In the genomic region with DNA sequence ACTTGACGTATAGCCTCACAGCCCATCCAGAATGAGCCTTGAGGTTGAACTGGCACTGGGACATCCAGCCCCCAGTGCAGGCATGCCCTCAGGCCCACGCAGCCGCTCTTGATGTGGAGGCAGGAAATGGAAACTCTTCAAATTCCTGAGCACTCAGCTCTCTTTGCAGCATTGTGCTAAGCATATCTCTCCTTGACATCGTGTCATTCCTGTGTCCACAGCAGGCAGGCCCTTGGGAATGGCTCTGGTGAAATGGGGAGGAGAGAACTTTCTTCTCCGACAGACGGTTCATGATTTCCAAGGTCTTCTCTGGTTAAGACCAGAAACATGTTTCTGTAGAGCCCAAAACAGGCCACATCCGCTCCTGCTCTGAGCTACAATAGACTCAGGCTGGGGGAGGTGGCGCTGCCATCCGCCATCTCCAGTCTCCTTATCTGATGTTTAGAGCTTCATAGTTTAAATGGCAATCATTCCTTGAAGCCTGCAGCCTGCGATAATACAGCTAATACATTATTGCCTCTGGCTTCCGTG, we compare ENCODE assay signal across 12 cellular contexts.
DNase-seq lines count a peak whose midpoint lies in the region; ATAC-seq and TF ChIP-seq lines count a peak whose summit lies in the region.
"Had no signal": no experiment of that assay in that cellular context is flagged by ENCODE, and none has a peak within 500 bp of the region (broad histone marks: within the 10 kb centered on the region; RNA-seq: fewer than 3 reads in every experiment).

No MANE protein-coding gene starts in this region.

- POLR2A ChIA-PET in activated CD4-positive, alpha-beta T cell treated with anti-CD3 and anti-CD28 coated beads, Interleukin-2, amount 10 ng/mL, durations not matched to agents 7 days and 5 days (lab: Charles Lee), result no interaction called here

- H3K9me2 ChIP-seq in neural cell (ENCODE audit: insufficient read depth, low read length), result no peaks in the 10 kb centered on the region

- H3K9me3 Mint-ChIP-seq in activated CD4-positive, alpha-beta T cell treated with anti-CD3 and anti-CD28 coated beads, Interleukin-2, amount 10 ng/mL, durations not matched to agents 7 days and 5 days, result peaks cover 5% of the 10 kb centered on the region
- H3K9me3 Mint-ChIP-seq: activated T-cell treated with anti-CD3 and anti-CD28 coated beads, Interleukin-2, amount 50 U/mL, for 24 hours; natural killer cell treated with Interleukin-12 subunit alpha and Interleukin-12 subunit beta and Interleukin-15 and Interleukin-18, amount 100 ng/mL, for 72 hours had no signal

- no peak overlapping the region for H3K4me2 ChIP-seq in neural cell (ENCODE audit: low read length)

- H2AFZ ChIP-seq in neural cell (ENCODE audit: low read depth, low read length), result no peak overlapping the region

- peak; percentile 53 for TF ChIP-seq RAD21 in neural cell (conservative IDR thresholded peaks at IDR 0.05)

- H3K27me3 ChIP-seq in neural cell (ENCODE audit: insufficient read depth, low read depth, low read length), result no peaks in the 10 kb centered on the region

- peaks cover 6% of the 10 kb centered on the region for H3K36me3 ChIP-seq in neural cell (ENCODE audit: insufficient read depth, low read length)

- no peaks in the 10 kb centered on the region for H3K79me2 ChIP-seq in neural cell (replicated peaks; ENCODE audit: insufficient read depth, low read length)

- no peaks in the 10 kb centered on the region for H3K36me3 Mint-ChIP-seq in activated CD4-positive, alpha-beta T cell treated with anti-CD3 and anti-CD28 coated beads, Interleukin-2, amount 10 ng/mL, durations not matched to agents 7 days and 5 days (ENCODE audit: low read depth)
- H3K36me3 Mint-ChIP-seq: natural killer cell treated with Interleukin-12 subunit alpha and Interleukin-12 subunit beta and Interleukin-15 and Interleukin-18, amount 100 ng/mL, for 72 hours had no signal

- H3K27me3 Mint-ChIP-seq in activated CD4-positive, alpha-beta T cell treated with anti-CD3 and anti-CD28 coated beads, Interleukin-2, amount 10 ng/mL, durations not matched to agents 7 days and 5 days, result no peaks in the 10 kb centered on the region
- H3K27me3 Mint-ChIP-seq: activated T-cell treated with anti-CD3 and anti-CD28 coated beads, Interleukin-2, amount 50 U/mL, for 24 hours had no signal

- peak overlapping the region; percentile 79 for H3K27ac ChIP-seq in neural cell (ENCODE audit: low read length)
- H3K27ac ChIP-seq: skin epidermis had no signal

- no peaks in the 10 kb centered on the region for H3F3A ChIP-seq in neural cell (ENCODE audit: insufficient read depth, low read length, poor library complexity, severe bottlenecking)

- no peaks in the 10 kb centered on the region for H3K4me1 Mint-ChIP-seq in activated CD4-positive, alpha-beta T cell treated with anti-CD3 and anti-CD28 coated beads, Interleukin-2, amount 10 ng/mL, durations not matched to agents 7 days and 5 days

- no peaks in the 10 kb centered on the region for H4K20me1 ChIP-seq in neural cell (ENCODE audit: insufficient read depth)

- no peak overlapping the region for H3K4me3 Mint-ChIP-seq in activated CD4-positive, alpha-beta T cell treated with anti-CD3 and anti-CD28 coated beads, Interleukin-2, amount 10 ng/mL, durations not matched to agents 7 days and 5 days
- H3K4me3 Mint-ChIP-seq: activated T-cell treated with anti-CD3 and anti-CD28 coated beads, Interleukin-2, amount 50 U/mL, for 24 hours; natural killer cell treated with Interleukin-12 subunit alpha and Interleukin-12 subunit beta and Interleukin-15 and Interleukin-18, amount 100 ng/mL, for 72 hours had no signal

- H3K4me3 ChIP-seq in cardiac fibroblast (replicated peaks in 1 of 2; ENCODE audit: low read depth in 2 of 2, low read length in 2 of 2) (no peak overlapping the region), neural cell (ENCODE audit: low read length) (peak overlapping the region; percentile 21)
- H3K4me3 ChIP-seq: skin epidermis had no signal

- peak overlapping the region; percentile 47 for H3K9ac ChIP-seq in neural cell (ENCODE audit: low read length)

- no peak for DNase-seq in activated CD4-positive, alpha-beta T cell treated with anti-CD3 and anti-CD28 coated beads, Interleukin-2, amount 10 ng/mL, durations not matched to agents 7 days and 5 days
- DNase-seq in activated CD4-positive, alpha-beta T cell treated with anti-CD3 and anti-CD28 coated beads for 4 hours, result no peak
- DNase-seq in M059J (ENCODE audit: low read depth) (peak; percentile 38), cardiac fibroblast (ENCODE audit: low read depth in 2 of 2) (peak; percentile 3 to 14), NCI-H524 treated with DMSO at 0.1 percent for 48 hours (lab: John Stamatoyannopoulos, UW) (no peak), NCI-H1694 (lab: John Stamatoyannopoulos, UW) (no peak)
- DNase-seq: activated T-cell treated with anti-CD3 and anti-CD28 coated beads, Interleukin-2, amount 50 U/mL, for 24 hours; cerebellar nuclear complex had no signal

- ATAC-seq in HG02610 (IDR thresholded peaks at IDR 0.05; ENCODE audit: unreplicated experiment), result no peak
- ATAC-seq: natural killer cell treated with Interleukin-12 subunit alpha and Interleukin-12 subunit beta and Interleukin-15 and Interleukin-18, amount 100 ng/mL, for 72 hours had no signal

- peak; percentile 60 for TF ChIP-seq EP300 in neural cell (conservative IDR thresholded peaks at IDR 0.05; ENCODE audit: poor library complexity, severe bottlenecking)

- TF ChIP-seq CTCF in cardiac fibroblast (IDR thresholded peaks at IDR 0.05; ENCODE audit: low read depth, low read length), result no peak
- no peak for TF ChIP-seq CTCF in neural cell (IDR thresholded peaks at IDR 0.05; ENCODE audit: poor library complexity, severe bottlenecking)

- CTCF ChIA-PET in activated CD4-positive, alpha-beta T cell treated with anti-CD3 and anti-CD28 coated beads, Interleukin-2, amount 10 ng/mL, durations not matched to agents 7 days and 5 days (lab: Charles Lee), result no interaction called here

- H3K9me3 ChIP-seq in neural cell (ENCODE audit: low read length), result no peaks in the 10 kb centered on the region

- peak overlapping the region; percentile 48 for H3K27ac Mint-ChIP-seq in activated CD4-positive, alpha-beta T cell treated with anti-CD3 and anti-CD28 coated beads, Interleukin-2, amount 10 ng/mL, durations not matched to agents 7 days and 5 days
- H3K27ac Mint-ChIP-seq: activated T-cell treated with anti-CD3 and anti-CD28 coated beads, Interleukin-2, amount 50 U/mL, for 24 hours; natural killer cell treated with Interleukin-12 subunit alpha and Interleukin-12 subunit beta and Interleukin-15 and Interleukin-18, amount 100 ng/mL, for 72 hours had no signal

TF ChIP-seq in neural cell, 6 proteins besides CTCF, POLR2A, EP300 and RAD21:
- TF ChIP-seq, protein P1, sequence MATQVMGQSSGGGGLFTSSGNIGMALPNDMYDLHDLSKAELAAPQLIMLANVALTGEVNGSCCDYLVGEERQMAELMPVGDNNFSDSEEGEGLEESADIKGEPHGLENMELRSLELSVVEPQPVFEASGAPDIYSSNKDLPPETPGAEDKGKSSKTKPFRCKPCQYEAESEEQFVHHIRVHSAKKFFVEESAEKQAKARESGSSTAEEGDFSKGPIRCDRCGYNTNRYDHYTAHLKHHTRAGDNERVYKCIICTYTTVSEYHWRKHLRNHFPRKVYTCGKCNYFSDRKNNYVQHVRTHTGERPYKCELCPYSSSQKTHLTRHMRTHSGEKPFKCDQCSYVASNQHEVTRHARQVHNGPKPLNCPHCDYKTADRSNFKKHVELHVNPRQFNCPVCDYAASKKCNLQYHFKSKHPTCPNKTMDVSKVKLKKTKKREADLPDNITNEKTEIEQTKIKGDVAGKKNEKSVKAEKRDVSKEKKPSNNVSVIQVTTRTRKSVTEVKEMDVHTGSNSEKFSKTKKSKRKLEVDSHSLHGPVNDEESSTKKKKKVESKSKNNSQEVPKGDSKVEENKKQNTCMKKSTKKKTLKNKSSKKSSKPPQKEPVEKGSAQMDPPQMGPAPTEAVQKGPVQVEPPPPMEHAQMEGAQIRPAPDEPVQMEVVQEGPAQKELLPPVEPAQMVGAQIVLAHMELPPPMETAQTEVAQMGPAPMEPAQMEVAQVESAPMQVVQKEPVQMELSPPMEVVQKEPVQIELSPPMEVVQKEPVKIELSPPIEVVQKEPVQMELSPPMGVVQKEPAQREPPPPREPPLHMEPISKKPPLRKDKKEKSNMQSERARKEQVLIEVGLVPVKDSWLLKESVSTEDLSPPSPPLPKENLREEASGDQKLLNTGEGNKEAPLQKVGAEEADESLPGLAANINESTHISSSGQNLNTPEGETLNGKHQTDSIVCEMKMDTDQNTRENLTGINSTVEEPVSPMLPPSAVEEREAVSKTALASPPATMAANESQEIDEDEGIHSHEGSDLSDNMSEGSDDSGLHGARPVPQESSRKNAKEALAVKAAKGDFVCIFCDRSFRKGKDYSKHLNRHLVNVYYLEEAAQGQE (IDR thresholded peaks at IDR 0.05; ENCODE audit: borderline replicate concordance), result peak; percentile 52
- TF ChIP-seq SMC3 (conservative IDR thresholded peaks at IDR 0.05; ENCODE audit: poor library complexity), result peak; percentile 39
- no peak for TF ChIP-seq MXI1 (conservative IDR thresholded peaks at IDR 0.05; ENCODE audit: poor library complexity, severe bottlenecking)
- TF ChIP-seq EZH2 (IDR thresholded peaks at IDR 0.05; ENCODE audit: borderline replicate concordance, insufficient read depth, low read length, poor library complexity, severe bottlenecking), result no peak
- TF ChIP-seq TAF1 (IDR thresholded peaks at IDR 0.05; ENCODE audit: low read depth), result peak; percentile 34
- TF ChIP-seq POLR2AphosphoS5 (IDR thresholded peaks at IDR 0.05), result peak; percentile 42
TF ChIP-seq in neural cell: peak in this region for 4.

Comparison
In these comparisons a context has a peak if more than half of its experiments do, and no peak if none do; other contexts are left out.
1. DNase-seq: peak in M059J (single experiment) and cardiac fibroblast (2 of 2); none in activated CD4-positive, alpha-beta T cell treated with anti-CD3 and anti-CD28 coated beads, Interleukin-2, amount 10 ng/mL, durations not matched to agents 7 days and 5 days (single experiment), activated CD4-positive, alpha-beta T cell treated with anti-CD3 and anti-CD28 coated beads for 4 hours (0 of 2), NCI-H524 treated with DMSO at 0.1 percent for 48 hours (single experiment) and NCI-H1694 (single experiment).